In the genomic region with DNA sequence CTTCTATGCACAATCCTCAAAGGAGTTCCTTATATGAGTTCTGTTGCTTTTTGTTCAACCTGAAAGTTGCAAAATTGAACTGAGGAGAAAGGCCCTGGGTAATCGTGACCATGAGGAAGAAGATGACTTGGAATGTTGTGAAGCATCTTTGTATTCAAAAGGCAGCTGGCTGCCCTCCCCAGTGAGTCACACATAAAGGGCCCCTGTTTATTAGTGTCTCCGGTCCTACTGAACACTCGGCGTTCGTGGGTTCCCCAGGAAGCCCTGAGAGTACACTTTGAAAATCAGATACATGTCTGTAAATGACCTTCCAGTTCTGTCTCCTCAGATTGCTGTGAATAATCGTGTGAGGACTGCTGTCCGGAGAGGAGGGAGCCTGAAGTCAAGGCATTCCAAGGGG, we compare ENCODE assay signal across 30 cellular contexts.
DNase-seq lines count a peak whose midpoint lies in the region; ATAC-seq lines count a peak whose summit lies in the region.
"Had no signal": no experiment of that assay in that cellular context is flagged by ENCODE, and none has a peak within 500 bp of the region (broad histone marks: within the 10 kb centered on the region; RNA-seq: fewer than 3 reads in every experiment).

No MANE protein-coding gene starts in this region.

- no peaks in the 10 kb centered on the region for H3K36me3 ChIP-seq in mesendoderm (ENCODE audit: control insufficient read depth, insufficient read depth, low read length)
- H3K36me3 ChIP-seq: BE2C, gastroesophageal sphincter, Peyer's patch, prostate gland, SJCRH30, tibial artery had no signal

- H3K4me2 ChIP-seq in mesendoderm (ENCODE audit: low read length), result no peak overlapping the region
- H3K4me2 ChIP-seq: GM23338 had no signal

- no peaks in the 10 kb centered on the region for H3K4me1 Mint-ChIP-seq in activated T-helper 1 cell treated with anti-CD3 and anti-CD28 coated beads, Interleukin-12 subunit alpha, Interleukin-12 subunit beta, Interleukin-2, Interleukin-4 antibody, amounts not matched to agents 30 ng/mL and 10 ng/mL and 1 ng/mL, durations not matched to agents 14 hours and 24 hours and 36 hours (ENCODE audit: low read depth)
- H3K4me1 Mint-ChIP-seq: naive B cell; stimulated activated naive B cell treated with anti-CD40 and anti-IgM and Interleukin-4, amounts not matched to agents 10 μg/mL and 1 μg/mL and 100 μg/mL, for 72 hours had no signal

- H3K79me1 ChIP-seq in mesendoderm (ENCODE audit: low read length), result no peaks in the 10 kb centered on the region

- no peak overlapping the region for H2BK120ac ChIP-seq in mesendoderm (ENCODE audit: low read depth, low read length)

- H3K27ac ChIP-seq in mesendoderm (ENCODE audit: low read depth, low read length), result no peak overlapping the region
- H3K27ac ChIP-seq: gastroesophageal sphincter, HL-60, Peyer's patch, prostate gland, SJCRH30, tibial artery had no signal

- no peak overlapping the region for H2AK5ac ChIP-seq in mesendoderm (ENCODE audit: low read length)

- no peak overlapping the region for H3K56ac ChIP-seq in mesendoderm (ENCODE audit: low read length)

- H2BK5ac ChIP-seq in mesendoderm (ENCODE audit: low read length), result no peak overlapping the region

- no peak overlapping the region for H2BK15ac ChIP-seq in mesendoderm (replicated peaks; ENCODE audit: low read depth)

- H3K9ac ChIP-seq in mesendoderm (ENCODE audit: low read length), result no peak overlapping the region

- H3K9me3 Mint-ChIP-seq in activated T-helper 1 cell treated with anti-CD3 and anti-CD28 coated beads, Interleukin-12 subunit alpha, Interleukin-12 subunit beta, Interleukin-2, Interleukin-4 antibody, amounts not matched to agents 30 ng/mL and 10 ng/mL and 1 ng/mL, durations not matched to agents 14 hours and 24 hours and 36 hours, result peaks cover 4% of the 10 kb centered on the region

- H3K4me1 ChIP-seq in mesendoderm (ENCODE audit: control insufficient read depth, low read depth, low read length), result no peaks in the 10 kb centered on the region
- H3K4me1 ChIP-seq: BE2C, Caco-2, gastroesophageal sphincter, Peyer's patch, prostate gland, tibial artery had no signal

- no peaks in the 10 kb centered on the region for H3K79me2 ChIP-seq in mesendoderm (ENCODE audit: control insufficient read depth, insufficient read depth, low read length)

- H4K5ac ChIP-seq in mesendoderm (ENCODE audit: low read length), result no peak overlapping the region

- no peak overlapping the region for H3K18ac ChIP-seq in mesendoderm (ENCODE audit: low read length)

- DNase-seq in EH (ENCODE audit: low read depth) (peak; percentile 30), SW480 (ENCODE audit: low spot score) (peak; percentile 15), head of caudate nucleus (peak in 24 of 42 donors; percentile 8 to 58 (median 28)), pons (ENCODE audit: low spot score) (peak; percentile 77), cerebellar nuclear complex (lab: John Stamatoyannopoulos, UW) (no peak), mesendoderm (no peak)
- DNase-seq in activated T-helper 1 cell treated with anti-CD3 and anti-CD28 coated beads, Interleukin-12 subunit alpha, Interleukin-12 subunit beta, Interleukin-2, Interleukin-4 antibody, amounts not matched to agents 30 ng/mL and 10 ng/mL and 1 ng/mL, durations not matched to agents 14 hours and 24 hours and 36 hours (ENCODE audit: low spot score), result no peak
- DNase-seq: activated CD4-positive, alpha-beta T cell treated with anti-CD3 and anti-CD28 coated beads for 4 hours; activated naive CD4-positive, alpha-beta T cell treated with anti-CD3 and anti-CD28 coated beads for 36 hours; activated T-cell treated with anti-CD3 and anti-CD28 coated beads, Interleukin-2, amount 50 U/mL, for 4 hours; BE2C; Caco-2; central memory CD4-positive, alpha-beta T cell; DND-41; effector CD4-positive, alpha-beta T cell; erythroblast; naive B cell; NCI-H1417; NCI-H510A; Peyer's patch; stimulated activated CD4-positive, alpha-beta T cell treated with anti-CD3 and anti-CD28 coated beads, Interleukin-2, amount 100 ng/mL, for 48 hours; stimulated activated naive B cell treated with anti-CD40 and anti-IgM and Interleukin-4, amounts not matched to agents 10 μg/mL and 1 μg/mL and 100 μg/mL, for 72 hours; tibial artery had no signal

- H3K4me3 Mint-ChIP-seq in activated T-helper 1 cell treated with anti-CD3 and anti-CD28 coated beads, Interleukin-12 subunit alpha, Interleukin-12 subunit beta, Interleukin-2, Interleukin-4 antibody, amounts not matched to agents 30 ng/mL and 10 ng/mL and 1 ng/mL, durations not matched to agents 14 hours and 24 hours and 36 hours, result no peak overlapping the region
- H3K4me3 Mint-ChIP-seq: activated naive CD4-positive, alpha-beta T cell treated with anti-CD3 and anti-CD28 coated beads for 36 hours; activated T-cell treated with anti-CD3 and anti-CD28 coated beads, Interleukin-2, amount 50 U/mL, for 4 hours; GM23338; naive B cell; stimulated activated naive B cell treated with anti-CD40 and anti-IgM and Interleukin-4, amounts not matched to agents 10 μg/mL and 1 μg/mL and 100 μg/mL, for 72 hours had no signal

- H3K23ac ChIP-seq in mesendoderm (ENCODE audit: low read length), result no peak overlapping the region

- no peak for ATAC-seq in GM21528 (IDR thresholded peaks at IDR 0.05; ENCODE audit: low FRiP score, unreplicated experiment)
- ATAC-seq: activated T-cell treated with anti-CD3 and anti-CD28 coated beads, Interleukin-2, amount 50 U/mL, for 4 hours; gastroesophageal sphincter; stimulated activated naive B cell treated with anti-CD40 and anti-IgM and Interleukin-4, amounts not matched to agents 10 μg/mL and 1 μg/mL and 100 μg/mL, for 72 hours had no signal

- intact Hi-C loops in head of caudate nucleus (cut with DNase I), result no loop called here
- intact Hi-C loops in activated T-helper 1 cell treated with anti-CD3 and anti-CD28 coated beads, Interleukin-12 subunit alpha, Interleukin-12 subunit beta, Interleukin-2, Interleukin-4 antibody, amounts not matched to agents 30 ng/mL and 10 ng/mL and 1 ng/mL, durations not matched to agents 14 hours and 24 hours and 36 hours (cut with micrococcal nuclease), result no loop called here

- no peaks in the 10 kb centered on the region for H3K27me3 ChIP-seq in mesendoderm (ENCODE audit: insufficient read depth, low read length, poor library complexity)
- H3K27me3 ChIP-seq: BE2C, gastroesophageal sphincter, Peyer's patch, SJCRH30, tibial artery had no signal

- H3K4ac ChIP-seq in mesendoderm (ENCODE audit: low read depth, low read length), result no peak overlapping the region

- H4K8ac ChIP-seq in mesendoderm (ENCODE audit: low read depth, low read length), result no peak overlapping the region

- H3K36me3 Mint-ChIP-seq in activated T-helper 1 cell treated with anti-CD3 and anti-CD28 coated beads, Interleukin-12 subunit alpha, Interleukin-12 subunit beta, Interleukin-2, Interleukin-4 antibody, amounts not matched to agents 30 ng/mL and 10 ng/mL and 1 ng/mL, durations not matched to agents 14 hours and 24 hours and 36 hours (ENCODE audit: low read depth), result no peaks in the 10 kb centered on the region

- no peak overlapping the region for H3K27ac Mint-ChIP-seq in activated T-helper 1 cell treated with anti-CD3 and anti-CD28 coated beads, Interleukin-12 subunit alpha, Interleukin-12 subunit beta, Interleukin-2, Interleukin-4 antibody, amounts not matched to agents 30 ng/mL and 10 ng/mL and 1 ng/mL, durations not matched to agents 14 hours and 24 hours and 36 hours
- H3K27ac Mint-ChIP-seq: activated naive CD4-positive, alpha-beta T cell treated with anti-CD3 and anti-CD28 coated beads for 36 hours; GM23338; naive B cell; stimulated activated naive B cell treated with anti-CD40 and anti-IgM and Interleukin-4, amounts not matched to agents 10 μg/mL and 1 μg/mL and 100 μg/mL, for 72 hours had no signal

- no peak overlapping the region for H3K4me3 ChIP-seq in mesendoderm (ENCODE audit: low read length)
- H3K4me3 ChIP-seq: gastroesophageal sphincter, GM23338, lung, Peyer's patch, prostate gland, SJCRH30, tibial artery had no signal

- H3K27me3 Mint-ChIP-seq in activated T-helper 1 cell treated with anti-CD3 and anti-CD28 coated beads, Interleukin-12 subunit alpha, Interleukin-12 subunit beta, Interleukin-2, Interleukin-4 antibody, amounts not matched to agents 30 ng/mL and 10 ng/mL and 1 ng/mL, durations not matched to agents 14 hours and 24 hours and 36 hours (ENCODE audit: insufficient read depth), result no peaks in the 10 kb centered on the region

- no CpG with 5 or more reads among the region's 7 CpGs for WGBS in mesendoderm (ENCODE audit: extremely low coverage, insufficient coverage, low lambda C conversion rate)

Comparison
In these comparisons a context has a peak if more than half of its experiments do, and no peak if none do; other contexts are left out.
1. DNase-seq: peak in EH (single experiment), SW480 (single experiment), head of caudate nucleus (24 of 42) and pons (single experiment); none in cerebellar nuclear complex (0 of 2), activated T-helper 1 cell treated with anti-CD3 and anti-CD28 coated beads, Interleukin-12 subunit alpha, Interleukin-12 subunit beta, Interleukin-2, Interleukin-4 antibody, amounts not matched to agents 30 ng/mL and 10 ng/mL and 1 ng/mL, durations not matched to agents 14 hours and 24 hours and 36 hours (single experiment) and mesendoderm (single experiment).